1 cellular context compared by ENCODE assay signal in genomic region chr1:234776875-234777849, GRCh38.
TF ChIP-seq lines count a peak whose summit lies in the region.

No MANE protein-coding gene starts in this region.

TF ChIP-seq in K562, 482 proteins besides CTCF, POLR2A, EP300 and RAD21 (continued from another document and continues in another):
- TF ChIP-seq THRA (IDR thresholded peaks at IDR 0.05) (no peak), ZNF780A (CRISPR knock-in tag; IDR thresholded peaks at IDR 0.05) (no peak), RREB1 (CRISPR knock-in tag; IDR thresholded peaks at IDR 0.05) (no peak), ELF4 (CRISPR knock-in tag; IDR thresholded peaks at IDR 0.05) (no peak), ZNF717 (CRISPR knock-in tag; IDR thresholded peaks at IDR 0.05) (no peak), JUNB (CRISPR knock-in tag; conservative IDR thresholded peaks at IDR 0.05) (no peak), POLR3A (IDR thresholded peaks at IDR 0.05; ENCODE audit: borderline replicate concordance, extremely low read depth, insufficient read depth, insufficient read length) (no peak), HNRNPUL1 (IDR thresholded peaks at IDR 0.05; ENCODE audit: low read length) (no peak), TRIM24 (IDR thresholded peaks at IDR 0.05) (no peak), CUX1 (CRISPR knock-in tag; IDR thresholded peaks at IDR 0.05) (no peak), MLX (CRISPR knock-in tag; conservative IDR thresholded peaks at IDR 0.05) (no peak), GABPB1 (CRISPR knock-in tag; IDR thresholded peaks at IDR 0.05) (no peak), HINFP (tag; conservative IDR thresholded peaks at IDR 0.05; ENCODE audit: low read depth) (no peak), USF2 (CRISPR knock-in tag; IDR thresholded peaks at IDR 0.05) (no peak), DACH1 (IDR thresholded peaks at IDR 0.05; ENCODE audit: partially characterized antibody) (peak; percentile 22), SRSF7 (optimal IDR thresholded peaks at IDR 0.05; ENCODE audit: low read depth, low read length) (no peak), KDM4B (IDR thresholded peaks at IDR 0.05; ENCODE audit: borderline replicate concordance in 2 of 2, low read depth in 1 of 2) (0 out of 4 replicates have a peak, but pooled peaks of 1 of the 2 experiments have one; percentile 34), SMARCB1 (IDR thresholded peaks at IDR 0.05; ENCODE audit: insufficient read length, low read depth) (no peak), RBM15 (IDR thresholded peaks at IDR 0.05; ENCODE audit: insufficient read depth, low read length) (no peak), RFX7 (CRISPR knock-in tag; IDR thresholded peaks at IDR 0.05) (no peak), NR3C1 (CRISPR knock-in tag; IDR thresholded peaks at IDR 0.05) (no peak), MBD2 (IDR thresholded peaks at IDR 0.05; ENCODE audit: borderline replicate concordance, low read depth) (no peak), TEAD2 (tag; IDR thresholded peaks at IDR 0.05) (no peak), DNMT1 (IDR thresholded peaks at IDR 0.05) (no peak), FOXK1 (CRISPR knock-in tag; IDR thresholded peaks at IDR 0.05; ENCODE audit: borderline replicate concordance) (no peak), FIP1L1 (IDR thresholded peaks at IDR 0.05; ENCODE audit: low read depth, low read length, poor library complexity, severe bottlenecking) (no peak), U2AF2 (optimal IDR thresholded peaks at IDR 0.05; ENCODE audit: low read depth, low read length) (no peak), KDM2B (CRISPR knock-in tag; IDR thresholded peaks at IDR 0.05) (no peak), THRB (CRISPR knock-in tag; conservative IDR thresholded peaks at IDR 0.05) (no peak), ZNF431 (CRISPR knock-in tag; IDR thresholded peaks at IDR 0.05) (0 out of 2 replicates have a peak, but pooled peaks have one; percentile 24), VEZF1 (CRISPR knock-in tag; IDR thresholded peaks at IDR 0.05) (no peak), TSHZ1 (CRISPR knock-in tag; IDR thresholded peaks at IDR 0.05) (0 out of 2 replicates have a peak, but pooled peaks have one; percentile 4), ELK1 (CRISPR knock-in tag; IDR thresholded peaks at IDR 0.05) (no peak), EWSR1 (IDR thresholded peaks at IDR 0.05; ENCODE audit: borderline replicate concordance, low read depth, partially characterized antibody) (no peak), ZNF217 (CRISPR knock-in tag; IDR thresholded peaks at IDR 0.05) (no peak), SMC3 (conservative IDR thresholded peaks at IDR 0.05; ENCODE audit: insufficient read depth, low read depth, low read length) (no peak)
